ENCODE assay signal across 15 cellular contexts in the genomic region with DNA sequence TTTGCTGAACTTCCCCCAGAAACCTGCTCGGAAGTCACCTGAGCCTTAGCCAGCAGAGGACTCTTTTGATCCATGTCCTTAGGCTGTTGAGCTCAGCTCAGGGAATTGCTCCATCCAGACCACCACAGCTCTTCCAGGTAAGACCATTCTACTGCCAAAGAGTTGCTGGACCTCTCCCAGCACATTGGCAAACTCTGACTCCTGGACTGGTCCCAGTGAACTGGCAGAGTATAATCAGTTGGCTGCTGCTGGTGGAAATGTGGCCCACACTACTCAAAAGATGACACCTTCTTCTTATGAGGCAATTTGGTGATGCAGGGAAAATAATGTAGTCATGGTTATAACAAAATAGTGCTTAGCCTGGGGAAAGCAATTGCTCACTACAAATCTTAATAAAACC.
DNase-seq lines count a peak whose midpoint lies in the region; ATAC-seq and TF ChIP-seq lines count a peak whose summit lies in the region.
"Had no signal": no experiment of that assay in that cellular context is flagged by ENCODE, and none has a peak within 500 bp of the region (broad histone marks: within the 10 kb centered on the region; RNA-seq: fewer than 3 reads in every experiment).

No MANE protein-coding gene starts in this region.

- no peak overlapping the region for H3K4ac ChIP-seq in neuronal stem cell (ENCODE audit: low read length)

- no peak overlapping the region for H2BK120ac ChIP-seq in neuronal stem cell (ENCODE audit: low read depth, low read length)

- no peak overlapping the region for H3K4me2 ChIP-seq in neuronal stem cell (ENCODE audit: insufficient read depth, low read length, poor library complexity, severe bottlenecking)

- no peaks in the 10 kb centered on the region for H3K4me1 ChIP-seq in neuronal stem cell (ENCODE audit: control insufficient read depth in 2 of 2, insufficient read depth in 1 of 2, low read depth in 1 of 2, low read length in 2 of 2)
- H3K4me1 ChIP-seq: Caco-2, Peyer's patch had no signal

- peak; percentile 99 for ATAC-seq in left ventricle myocardium superior
- ATAC-seq: GM12878 had no signal

- H3K27ac ChIP-seq in AG04450 (ENCODE audit: low read depth, low read length), result peak overlapping the region; percentile 4
- H3K27ac ChIP-seq in neuronal stem cell (replicated peaks; ENCODE audit: low read length), result no peak overlapping the region
- H3K27ac ChIP-seq: Peyer's patch had no signal

- no peaks in the 10 kb centered on the region for H3K36me3 ChIP-seq in neuronal stem cell (replicated peaks in 1 of 2; ENCODE audit: control insufficient read depth in 2 of 2, insufficient read depth in 2 of 2, low read length in 2 of 2)
- H3K36me3 ChIP-seq: Peyer's patch had no signal

- H3K9me3 ChIP-seq in AG04450 (ENCODE audit: control insufficient read depth, insufficient read depth, low read length), result no peaks in the 10 kb centered on the region
- no peaks in the 10 kb centered on the region for H3K9me3 ChIP-seq in neuronal stem cell (replicated peaks in 1 of 2; ENCODE audit: control insufficient read depth in 2 of 2, insufficient read depth in 1 of 2, low read depth in 1 of 2, low read length in 2 of 2)
- H3K9me3 ChIP-seq: Peyer's patch had no signal

- H3K9ac ChIP-seq in neuronal stem cell (ENCODE audit: low read depth, low read length, poor library complexity), result no peak overlapping the region

- no peak overlapping the region for H3K23ac ChIP-seq in neuronal stem cell (ENCODE audit: low read depth, low read length, poor library complexity)

- no peak overlapping the region for H2AK5ac ChIP-seq in neuronal stem cell (ENCODE audit: low read depth, low read length)

- H2BK12ac ChIP-seq in neuronal stem cell (ENCODE audit: low read length), result no peak overlapping the region

- no peak overlapping the region for H4K91ac ChIP-seq in neuronal stem cell (ENCODE audit: low read depth, low read length, poor library complexity)

- TF ChIP-seq CTCF in AG04450 (IDR thresholded peaks at IDR 0.05; ENCODE audit: low read depth, low read length) (no peak), epithelial cell of esophagus (IDR thresholded peaks at IDR 0.05; ENCODE audit: insufficient read depth, low read depth, low read length, missing control alignments) (no peak)

- no peak overlapping the region for H2AFZ ChIP-seq in neuronal stem cell (ENCODE audit: low read length)

- no peak overlapping the region for H4K8ac ChIP-seq in neuronal stem cell (ENCODE audit: low read depth, low read length)

- CTCF ChIA-PET in AG04450 (lab: Charles Lee), result interaction anchor here (1.0 kb wide), 1 partner anchor 16 kb away, joined by 3 read pairs; no protein-coding TSS in a partner anchor

- POLR2A ChIA-PET in AG04450 (lab: Yijun Ruan, JAX), result no interaction called here

- H3K14ac ChIP-seq in neuronal stem cell (ENCODE audit: low read length), result no peak overlapping the region

- H3K4me3 ChIP-seq in AG04450 (ENCODE audit: low read depth, low read length), result no peak overlapping the region
- no peak overlapping the region for H3K4me3 ChIP-seq in epithelial cell of esophagus (ENCODE audit: low read length)
- no peak overlapping the region for H3K4me3 ChIP-seq in neuronal stem cell (ENCODE audit: low read length in 2 of 2)
- H3K4me3 ChIP-seq: GM12878, Peyer's patch had no signal

- H2BK5ac ChIP-seq in neuronal stem cell (ENCODE audit: low read length), result no peak overlapping the region

- H3K27me3 ChIP-seq in AG04450 (ENCODE audit: control insufficient read depth, insufficient read depth, low read length) (no peaks in the 10 kb centered on the region), neuronal stem cell (ENCODE audit: control insufficient read depth in 3 of 3, insufficient read depth in 3 of 3, low read depth in 1 of 3, low read length in 3 of 3) (no peaks in the 10 kb centered on the region)
- H3K27me3 ChIP-seq: Peyer's patch had no signal

- intact Hi-C loops in left ventricle myocardium superior (cut with micrococcal nuclease), result no loop called here

- no peak for DNase-seq in AG04450 (ENCODE audit: low read depth, low spot score)
- peak; percentile 75 for DNase-seq in NCI-H226
- peak; percentile 5 for DNase-seq in epithelial cell of esophagus (ENCODE audit: low read depth)
- DNase-seq in left ventricle myocardium superior, result peak; percentile 70
- DNase-seq in activated effector memory CD4-positive, alpha-beta T cell treated with anti-CD3 and anti-CD28 coated beads, Interleukin-2, amount 50 U/mL, for 16 hours, result no peak
- no peak for DNase-seq in neuronal stem cell (ENCODE audit: low spot score)
- DNase-seq in stimulated activated CD4-positive, alpha-beta T cell treated with anti-CD3 and anti-CD28 coated beads, Interleukin-12 subunit alpha, Interleukin-12 subunit beta, amount 100 ng/mL, for 4 hours, result no peak
- no peak for DNase-seq in DMS 273 (lab: John Stamatoyannopoulos, UW; ENCODE audit: unreplicated experiment)
- DNase-seq: Caco-2, NCI-H1092, NCI-H2107, NCI-H774, Peyer's patch, SHP77 treated with DMSO at 0.1 percent for 48 hours had no signal

- no peak overlapping the region for H3K18ac ChIP-seq in neuronal stem cell (ENCODE audit: low read length)

- no peaks in the 10 kb centered on the region for H3K79me1 ChIP-seq in neuronal stem cell (ENCODE audit: low read depth, low read length)

- H2BK15ac ChIP-seq in neuronal stem cell (ENCODE audit: low read length), result no peak overlapping the region

- WGBS in neuronal stem cell (ENCODE audit: extremely low coverage in 2 of 2, insufficient read length in 2 of 2, insufficient replicate concordance in 1 of 2), 2 donors, result no CpG with 5 or more reads among the region's 1 CpG

Comparison
In these comparisons a context has a peak if more than half of its experiments do, and no peak if none do; other contexts are left out.
1. DNase-seq: peak in NCI-H226 (single experiment), epithelial cell of esophagus (single experiment) and left ventricle myocardium superior (single experiment); none in AG04450 (single experiment), activated effector memory CD4-positive, alpha-beta T cell treated with anti-CD3 and anti-CD28 coated beads, Interleukin-2, amount 50 U/mL, for 16 hours (single experiment), neuronal stem cell (single experiment), stimulated activated CD4-positive, alpha-beta T cell treated with anti-CD3 and anti-CD28 coated beads, Interleukin-12 subunit alpha, Interleukin-12 subunit beta, amount 100 ng/mL, for 4 hours (single experiment) and DMS 273 (single experiment).